ENCODE assay signal across 25 cellular contexts in the genomic region with DNA sequence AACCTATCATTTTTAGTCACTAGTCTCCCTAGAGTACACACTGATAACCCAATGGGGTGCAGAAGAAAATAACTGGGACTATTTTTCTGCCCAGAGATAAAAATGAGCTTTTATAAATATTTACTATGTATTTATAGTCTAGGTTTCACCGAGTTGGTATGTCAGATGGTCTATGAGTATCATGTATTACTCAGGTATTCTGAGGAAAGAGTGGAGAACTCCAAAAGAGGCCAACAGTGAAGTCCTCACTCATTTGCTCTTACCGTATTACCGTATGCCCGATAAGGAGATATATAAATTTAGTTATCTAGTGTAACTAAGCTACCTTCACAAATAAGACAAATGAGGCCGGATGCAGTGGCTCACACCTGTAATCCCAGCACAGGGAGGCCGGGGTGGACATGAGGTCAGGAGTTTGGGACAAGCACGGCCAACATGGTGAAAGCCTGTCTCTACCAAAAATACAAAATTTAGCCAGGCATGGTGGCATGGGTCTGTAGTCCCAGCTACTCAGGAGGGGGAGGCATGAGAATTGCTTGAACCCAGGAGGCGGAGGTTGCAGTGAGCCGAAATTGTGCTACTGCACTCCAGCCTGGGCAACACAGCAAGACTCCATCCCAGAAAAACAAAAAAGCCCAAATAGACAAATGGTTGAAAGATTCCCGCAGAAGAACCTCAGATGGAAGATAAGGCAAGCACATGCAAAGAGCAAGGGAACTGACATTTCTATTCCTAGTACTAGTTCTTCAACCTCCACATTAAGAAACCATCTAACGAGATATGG. TPM values are rescaled to one million over a fixed set of nuclear protein-coding genes. Genes with fewer than 3 reads are reported as not detected.
DNase-seq lines count a peak whose midpoint lies in the region; ATAC-seq and TF ChIP-seq lines count a peak whose summit lies in the region.
"Had no signal": no experiment of that assay in that cellular context is flagged by ENCODE, and none has a peak within 500 bp of the region (broad histone marks: within the 10 kb centered on the region; RNA-seq: fewer than 3 reads in every experiment).

No MANE protein-coding gene starts in this region.

- no peak overlapping the region for H3K4ac ChIP-seq in mesenchymal stem cell (ENCODE audit: low read depth in 1 of 2, low read length in 2 of 2)

- H3K14ac ChIP-seq in mesenchymal stem cell (ENCODE audit: low read length in 2 of 2), result no peak overlapping the region

- H3K4me1 ChIP-seq in mammary epithelial cell (ENCODE audit: insufficient read depth, low read length) (no peaks in the 10 kb centered on the region), mesenchymal stem cell (ENCODE audit: control insufficient read depth, insufficient read depth, low read depth, low read length) (peaks cover 2% of the 10 kb centered on the region)

- H2BK12ac ChIP-seq in mesenchymal stem cell (ENCODE audit: low read length in 2 of 2), result no peak overlapping the region

- H3K4me1 Mint-ChIP-seq in MCF 10A (ENCODE audit: insufficient read depth, unreplicated experiment), result peaks cover 23% of the 10 kb centered on the region
- peaks cover 36% of the 10 kb centered on the region for H3K4me1 Mint-ChIP-seq in T-helper 17 cell
- peaks cover 23 to 34% of the 10 kb centered on the region in 2 donors for H3K4me1 Mint-ChIP-seq in stimulated activated naive B cell treated with anti-CD40 and anti-IgM and Interleukin-4, amounts not matched to agents 10 μg/mL and 1 μg/mL and 100 μg/mL, for 72 hours

- H2AK5ac ChIP-seq in mesenchymal stem cell (ENCODE audit: low read length, severe bottlenecking), result no peak overlapping the region

- H3K9me3 Mint-ChIP-seq in MCF 10A (ENCODE audit: unreplicated experiment), result no peaks in the 10 kb centered on the region
- H3K9me3 Mint-ChIP-seq in stimulated activated naive B cell treated with anti-CD40 and anti-IgM and Interleukin-4, amounts not matched to agents 10 μg/mL and 1 μg/mL and 100 μg/mL, for 72 hours, result no peaks in the 10 kb centered on the region
- H3K9me3 Mint-ChIP-seq: CD8-positive, alpha-beta memory T cell had no signal

- dilution Hi-C loops in mammary epithelial cell (cut with HindIII; ENCODE audit: low sequenced_read_pairs), result no loop called here

- H3K27me3 Mint-ChIP-seq in MCF 10A (ENCODE audit: insufficient read depth, unreplicated experiment) (no peaks in the 10 kb centered on the region), T-helper 17 cell (no peaks in the 10 kb centered on the region)
- H3K27me3 Mint-ChIP-seq in stimulated activated naive B cell treated with anti-CD40 and anti-IgM and Interleukin-4, amounts not matched to agents 10 μg/mL and 1 μg/mL and 100 μg/mL, for 72 hours, result no peaks in the 10 kb centered on the region
- H3K27me3 Mint-ChIP-seq: CD8-positive, alpha-beta memory T cell had no signal

- H3K4me2 ChIP-seq in mammary epithelial cell (ENCODE audit: insufficient read depth, low read depth, low read length), result no peak overlapping the region
- H3K4me2 ChIP-seq in mesenchymal stem cell (ENCODE audit: low read length, poor library complexity, severe bottlenecking), result no peak overlapping the region

- in situ Hi-C loops in mammary epithelial cell (cut with MboI; ENCODE audit: low sequenced_read_pairs in 2 of 2), result no loop called here

- no peak overlapping the region for H2BK15ac ChIP-seq in mesenchymal stem cell (ENCODE audit: low read depth, poor library complexity, severe bottlenecking)

- H3K27ac Mint-ChIP-seq in MCF 10A (ENCODE audit: low read depth, unreplicated experiment) (peak overlapping the region; percentile 22), T-helper 17 cell (peak overlapping the region; percentile 90)
- H3K27ac Mint-ChIP-seq in stimulated activated naive B cell treated with anti-CD40 and anti-IgM and Interleukin-4, amounts not matched to agents 10 μg/mL and 1 μg/mL and 100 μg/mL, for 72 hours, result peak overlapping the region; percentile 37

- peaks cover 99% of the 10 kb centered on the region for H3K79me2 ChIP-seq in mammary epithelial cell (ENCODE audit: insufficient read depth, low read length)

- no peak overlapping the region for H3K18ac ChIP-seq in mesenchymal stem cell (ENCODE audit: low read depth in 1 of 2, low read length in 2 of 2)

- intact Hi-C loops in MCF 10A (cut with micrococcal nuclease) (no loop called here), mammary epithelial cell (cut with micrococcal nuclease) (no loop called here)

- BruUV-seq in MCF 10A (replicated peaks; lab: Mats Ljungman, UMichigan) (no TSS peak), mammary epithelial cell (replicated peaks; lab: Mats Ljungman, UMichigan) (no TSS peak)

- H3K36me3 Mint-ChIP-seq in MCF 10A (ENCODE audit: insufficient read depth, unreplicated experiment) (peaks cover 81% of the 10 kb centered on the region), T-helper 17 cell (ENCODE audit: low read depth) (peaks cover 3% of the 10 kb centered on the region)
- peaks cover 21 to 35% of the 10 kb centered on the region in 2 donors for H3K36me3 Mint-ChIP-seq in stimulated activated naive B cell treated with anti-CD40 and anti-IgM and Interleukin-4, amounts not matched to agents 10 μg/mL and 1 μg/mL and 100 μg/mL, for 72 hours

- H3K9me3 ChIP-seq in mammary epithelial cell (replicated peaks; ENCODE audit: insufficient read depth, low read length), result no peaks in the 10 kb centered on the region
- no peaks in the 10 kb centered on the region for H3K9me3 ChIP-seq in T-helper 17 cell (ENCODE audit: control insufficient read depth, low read length, poor library complexity, severe bottlenecking)
- H3K9me3 ChIP-seq in mesenchymal stem cell (ENCODE audit: control insufficient read depth, low read length), result no peaks in the 10 kb centered on the region
- H3K9me3 ChIP-seq: Peyer's patch had no signal

- no peaks in the 10 kb centered on the region for H3K27me3 ChIP-seq in mammary epithelial cell (ENCODE audit: insufficient read depth, low read length)
- no peaks in the 10 kb centered on the region for H3K27me3 ChIP-seq in mesenchymal stem cell (ENCODE audit: control insufficient read depth in 1 of 2, insufficient read depth in 1 of 2, low read length in 2 of 2)
- H3K27me3 ChIP-seq: Peyer's patch had no signal

- no peak overlapping the region for H3K23ac ChIP-seq in mesenchymal stem cell (ENCODE audit: low read length in 2 of 2)

- no peak overlapping the region for H3K4me3 Mint-ChIP-seq in MCF 10A (ENCODE audit: unreplicated experiment)
- H3K4me3 Mint-ChIP-seq in T-helper 17 cell, result peak overlapping the region; percentile 72
- H3K4me3 Mint-ChIP-seq in stimulated activated naive B cell treated with anti-CD40 and anti-IgM and Interleukin-4, amounts not matched to agents 10 μg/mL and 1 μg/mL and 100 μg/mL, for 72 hours, result no peak overlapping the region

- H3K4me3 ChIP-seq in mammary epithelial cell (replicated peaks in 1 of 3; ENCODE audit: insufficient read depth in 1 of 3, low read depth in 2 of 3, low read length in 3 of 3), result no peak overlapping the region
- no peak overlapping the region for H3K4me3 ChIP-seq in mesenchymal stem cell (ENCODE audit: insufficient read depth in 1 of 2, low read depth in 1 of 2, low read length in 2 of 2)
- H3K4me3 ChIP-seq: Peyer's patch had no signal

- peaks cover 4% of the 10 kb centered on the region for H3K79me1 ChIP-seq in mesenchymal stem cell (replicated peaks; ENCODE audit: low read length, poor library complexity, severe bottlenecking)

- peaks cover 12% of the 10 kb centered on the region for H4K20me1 ChIP-seq in mammary epithelial cell (ENCODE audit: insufficient read depth, low read length)

- no peak overlapping the region for H4K91ac ChIP-seq in mesenchymal stem cell (ENCODE audit: low read length)

- H2BK120ac ChIP-seq in mesenchymal stem cell (ENCODE audit: low read depth, low read length), result no peak overlapping the region

- H3K9ac ChIP-seq in mammary epithelial cell (ENCODE audit: insufficient read depth, low read length) (no peak overlapping the region), mesenchymal stem cell (ENCODE audit: low read length) (no peak overlapping the region)

- WGBS in mammary epithelial cell (ENCODE audit: low coverage, missing lambda C conversion rate), result 88% methylated on average over 11 of the region's 11 CpGs
- 94% methylated on average over 7 of the region's 11 CpGs for WGBS in mesenchymal stem cell

- TF ChIP-seq CTCF in MCF 10A (IDR thresholded peaks at IDR 0.05; ENCODE audit: unreplicated experiment) (no peak), mammary epithelial cell (conservative IDR thresholded peaks at IDR 0.05 in 1 of 2, IDR thresholded peaks at IDR 0.05 in 1 of 2; ENCODE audit: extremely low read depth in 1 of 2, insufficient read depth in 1 of 2, low read depth in 1 of 2, low read length in 2 of 2) (no peak), omental fat pad (IDR thresholded peaks at IDR 0.05) (no peak)

- no peak for DNase-seq in MCF 10A (ENCODE audit: unreplicated experiment)
- no peak for DNase-seq in mammary epithelial cell
- no peak for DNase-seq in T-helper 17 cell
- no peak for DNase-seq in mesenchymal stem cell
- DNase-seq in stimulated activated naive B cell treated with anti-CD40 and anti-IgM and Interleukin-4, amounts not matched to agents 10 μg/mL and 1 μg/mL and 100 μg/mL, for 72 hours, result no peak
- DNase-seq in superior temporal gyrus (ENCODE audit: extremely low spot score), result no peak
- DNase-seq in omental fat pad (ENCODE audit: low spot score), result no peak
- DNase-seq: Calu3; CD8-positive, alpha-beta memory T cell; DMS153; GOT3; HCEC 1CT; IMR-90; MV-4-11; NCI-H1105 treated with DMSO at 0.1 percent for 48 hours; NCI-H1694; NCI-H2081; NCI-H2171; NCI-H345; NCI-H524 treated with DMSO at 0.1 percent for 48 hours; NCI-H82; Peyer's patch had no signal

- peaks cover 34% of the 10 kb centered on the region for H3K36me3 ChIP-seq in mammary epithelial cell (ENCODE audit: insufficient read depth, low read length)
- H3K36me3 ChIP-seq in mesenchymal stem cell (ENCODE audit: control insufficient read depth in 1 of 2, insufficient read depth in 2 of 2, low read depth in 1 of 2, low read length in 2 of 2), result peaks cover 17 to 93% of the 10 kb centered on the region in 2 experiments

- peak overlapping the region; percentile 31 for H2BK5ac ChIP-seq in mesenchymal stem cell (ENCODE audit: low read depth, low read length, poor library complexity, severe bottlenecking)

- POLR2A ChIA-PET in MCF 10A (lab: Yijun Ruan, JAX), result interaction anchor here (1.0 to 1.2 kb wide), 2 partner anchors 22 to 34 kb away, joined by 3 to 7 read pairs; no protein-coding TSS in a partner anchor

- ATAC-seq in T-helper 17 cell, result no peak
- no peak for ATAC-seq in stimulated activated naive B cell treated with anti-CD40 and anti-IgM and Interleukin-4, amounts not matched to agents 10 μg/mL and 1 μg/mL and 100 μg/mL, for 72 hours (replicated peaks)
- ATAC-seq in omental fat pad (ENCODE audit: low FRiP score), result no peak

- no peak overlapping the region for H2AFZ ChIP-seq in mammary epithelial cell (ENCODE audit: low read depth, low read length)
- H2AFZ ChIP-seq in mesenchymal stem cell (ENCODE audit: low read depth, low read length), result no peak overlapping the region

- H3K27ac ChIP-seq in mammary epithelial cell (ENCODE audit: insufficient read depth, low read depth, low read length) (no peak overlapping the region), mesenchymal stem cell (ENCODE audit: low read length, poor library complexity, severe bottlenecking) (no peak overlapping the region)
- H3K27ac ChIP-seq: Peyer's patch had no signal

- H4K8ac ChIP-seq in mesenchymal stem cell (ENCODE audit: low read length), result no peak overlapping the region

- CTCF ChIA-PET in MCF 10A (lab: Yijun Ruan, JAX) (interaction anchor here (0.9 kb wide), 1 partner anchor 13 kb away, joined by 3 read pairs; no protein-coding TSS in a partner anchor), mammary epithelial cell (lab: Charles Lee; ENCODE audit: low non-redundant PET) (no interaction called here)

RNA-seq across cellular contexts. Expression of a gene that starts 15.6 kb away (rescaled TPM):
- total RNA-seq in MCF 10A (2022), result 535 and 580 TPM in 2 replicates
- 100 to 1,000 TPM; 493 to 641 TPM for total RNA-seq in mammary epithelial cell
- 225 TPM for polyA plus RNA-seq in mammary epithelial cell
- 329 TPM for polyA minus RNA-seq in mammary epithelial cell
- total RNA-seq in T-helper 17 cell, result 100 to 1,000 TPM; 627 to 703 TPM
- polyA plus RNA-seq in mesenchymal stem cell (2013, experiment 1 of 2), result 385 TPM
- polyA plus RNA-seq in mesenchymal stem cell (2013, experiment 2 of 2), result 375 TPM
- total RNA-seq in omental fat pad, result 1,000 to 10,000 TPM in 3 of 4 donors, 100 to 1,000 TPM in 1; 879 to 1,224 (median 1,011) TPM

RNA-seq across cellular contexts. Expression of a gene that starts 25.6 kb away (rescaled TPM):
- total RNA-seq in MCF 10A (2022) (38.9 and 41.4 TPM in 2 replicates), mammary epithelial cell (10 to 100 TPM; 44.9 to 67.3 TPM), T-helper 17 cell (10 to 100 TPM; 24.3 to 32.5 TPM), omental fat pad (10 to 100 TPM; 24.1 to 46.2 (median 31.9) TPM)
- polyA plus RNA-seq in mammary epithelial cell, result 29.2 TPM
- polyA minus RNA-seq in mammary epithelial cell, result 46.8 TPM
- 55.7 TPM for polyA plus RNA-seq in mesenchymal stem cell (2013, experiment 1 of 2)
- polyA plus RNA-seq in mesenchymal stem cell (2013, experiment 2 of 2), result 59.7 TPM

RNA-seq across cellular contexts. Expression of a gene that starts 38.3 kb away (rescaled TPM):
- total RNA-seq in MCF 10A (2022), result 66.2 and 74.1 TPM in 2 replicates
- total RNA-seq in mammary epithelial cell, result 10 to 100 TPM; 55.7 to 71.5 TPM
- polyA plus RNA-seq in mammary epithelial cell, result 35.9 TPM
- 27.2 TPM for polyA minus RNA-seq in mammary epithelial cell
- total RNA-seq in T-helper 17 cell, result 10 to 100 TPM; 41.5 to 50.9 TPM
- 27.1 TPM for polyA plus RNA-seq in mesenchymal stem cell (2013, experiment 1 of 2)
- polyA plus RNA-seq in mesenchymal stem cell (2013, experiment 2 of 2), result 26.6 TPM
- total RNA-seq in omental fat pad, result 10 to 100 TPM; 27.0 to 58.0 (median 38.7) TPM

RNA-seq across cellular contexts. Expression of a gene that starts 46.8 kb away (rescaled TPM):
- total RNA-seq in MCF 10A (2022) (not detected in 2 replicates), mammary epithelial cell (not detected), T-helper 17 cell (not detected), omental fat pad (not detected)
- not detected for polyA plus RNA-seq in mammary epithelial cell
- polyA minus RNA-seq in mammary epithelial cell, result not detected
- not detected for polyA plus RNA-seq in mesenchymal stem cell (2013, experiment 1 of 2)
- not detected for polyA plus RNA-seq in mesenchymal stem cell (2013, experiment 2 of 2)
- total RNA-seq: Calu3; CD8-positive, alpha-beta memory T cell; G401; IMR-90; OCI-LY7 had no signal
- polyA plus RNA-seq: BJ; CD8-positive, alpha-beta memory T cell; IMR-90 had no signal

Comparison
In these comparisons a context has a peak if more than half of its experiments do, and no peak if none do; other contexts are left out.
1. H3K27ac Mint-ChIP-seq: peak in every context shown above with its lines; median percentile 90 in T-helper 17 cell; 37 in stimulated activated naive B cell treated with anti-CD40 and anti-IgM and Interleukin-4, amounts not matched to agents 10 μg/mL and 1 μg/mL and 100 μg/mL, for 72 hours; 22 in MCF 10A.